Comparison of ENCODE assay signal across 31 cellular contexts in genomic region chr16:87374313-87374712, GRCh38. TPM values are rescaled to one million over a fixed set of nuclear protein-coding genes. Genes with fewer than 3 reads are reported as not detected.
"Had no signal": no experiment of that assay in that cellular context is flagged by ENCODE, and none has a peak within 500 bp of the region (broad histone marks: within the 10 kb centered on the region; RNA-seq: fewer than 3 reads in every experiment).

No MANE protein-coding gene starts in this region.

- H3K27ac ChIP-seq: ascending aorta, KMS-11, PC-9, SJCRH30, SK-N-MC had no signal

- H3K4me3 ChIP-seq: ascending aorta, PC-9, SJCRH30, SK-N-MC had no signal

- H3K27me3 Mint-ChIP-seq: activated CD4-positive, alpha-beta T cell treated with anti-CD3 and anti-CD28 coated beads, Interleukin-2, amount 10 ng/mL, durations not matched to agents 7 days and 5 days; activated naive CD4-positive, alpha-beta T cell treated with anti-CD3 and anti-CD28 coated beads, Interleukin-2, amount 50 U/mL, for 24 hours; activated naive CD8-positive, alpha-beta T cell treated with anti-CD3 and anti-CD28 coated beads, Interleukin-2, amount 10 ng/mL, durations not matched to agents 7 days and 5 days; activated T-cell treated with anti-CD3 and anti-CD28 coated beads, Interleukin-2, amount 50 U/mL, for 24 hours had no signal

- ATAC-seq: activated CD8-positive, alpha-beta T cell treated with anti-CD3 and anti-CD28 coated beads, Interleukin-2, amount 10 ng/mL, durations not matched to agents 7 days and 5 days had no signal

- H3K4me3 Mint-ChIP-seq: activated CD4-positive, alpha-beta T cell treated with anti-CD3 and anti-CD28 coated beads, Interleukin-2, amount 10 ng/mL, durations not matched to agents 7 days and 5 days; activated CD8-positive, alpha-beta T cell treated with anti-CD3 and anti-CD28 coated beads, Interleukin-2, amount 10 ng/mL, durations not matched to agents 7 days and 5 days; activated naive CD4-positive, alpha-beta T cell treated with anti-CD3 and anti-CD28 coated beads, Interleukin-2, amount 50 U/mL, for 24 hours; activated naive CD8-positive, alpha-beta T cell treated with anti-CD3 and anti-CD28 coated beads, Interleukin-2, amount 10 ng/mL, durations not matched to agents 7 days and 5 days; activated T-cell treated with anti-CD3 and anti-CD28 coated beads, Interleukin-2, amount 50 U/mL, for 24 hours; T-helper 1 cell treated with Interleukin-12 subunit alpha and Interleukin-12 subunit beta and Interleukin-4 antibody, amounts not matched to agents 30 μg/mL and 1 μg/mL, for 36 hours; T-helper 2 cell treated with Interferon-gamma antibody and Interleukin-4, amounts not matched to agents 5 μg/mL and 100 μg/mL, for 36 hours had no signal

- H3K9me3 Mint-ChIP-seq: activated CD4-positive, alpha-beta T cell treated with anti-CD3 and anti-CD28 coated beads, Interleukin-2, amount 10 ng/mL, durations not matched to agents 7 days and 5 days; activated naive CD4-positive, alpha-beta T cell treated with anti-CD3 and anti-CD28 coated beads, Interleukin-2, amount 50 U/mL, for 24 hours; activated naive CD8-positive, alpha-beta T cell treated with anti-CD3 and anti-CD28 coated beads, Interleukin-2, amount 10 ng/mL, durations not matched to agents 7 days and 5 days; activated T-cell treated with anti-CD3 and anti-CD28 coated beads, Interleukin-2, amount 50 U/mL, for 24 hours; activated T-helper 2 cell treated with anti-CD3 and anti-CD28 coated beads, Interferon-gamma antibody, Interleukin-2, Interleukin-4, amounts not matched to agents 10 μg/mL and 5 μg/mL and 100 μg/mL, durations not matched to agents 14 hours and 24 hours and 36 hours; T-helper 1 cell treated with Interleukin-12 subunit alpha and Interleukin-12 subunit beta and Interleukin-4 antibody, amounts not matched to agents 30 μg/mL and 1 μg/mL, for 36 hours; T-helper 2 cell treated with Interferon-gamma antibody and Interleukin-4, amounts not matched to agents 5 μg/mL and 100 μg/mL, for 36 hours had no signal

- H3K9me3 ChIP-seq: ascending aorta, SJCRH30 had no signal

- FAIRE-seq: TTC549 had no signal

- DNase-seq: activated CD4-positive, alpha-beta T cell treated with anti-CD3 and anti-CD28 coated beads, Interleukin-2, amount 10 ng/mL, durations not matched to agents 7 days and 5 days; activated CD4-positive, alpha-beta T cell treated with anti-CD3 and anti-CD28 coated beads, Interleukin-2, amount 50 U/mL, for 48 hours; activated CD8-positive, alpha-beta T cell treated with anti-CD3 and anti-CD28 coated beads, Interleukin-2, amount 10 ng/mL, durations not matched to agents 7 days and 5 days; activated gamma-delta T cell; activated naive CD4-positive, alpha-beta T cell treated with Interleukin-2 at 50 U/mL for 16 hours; activated naive CD8-positive, alpha-beta T cell treated with anti-CD3 and anti-CD28 coated beads, Interleukin-2, amount 10 ng/mL, durations not matched to agents 7 days and 5 days; activated T-cell treated with anti-CD3 and anti-CD28 coated beads, Interleukin-2, amount 50 U/mL, for 24 hours; amygdala; caudate nucleus; NCI-H1092 treated with DMSO at 0.1 percent for 48 hours; NCI-H1417; NCI-H146; NCI-H187; NCI-H2029 treated with DMSO at 0.1 percent for 48 hours; NCI-H2107; NCI-H2171; NCI-H510A; NCI-H526; NCI-H748 treated with DMSO at 0.1 percent for 48 hours; NK-92 treated with Interleukin-12 subunit alpha and Interleukin-12 subunit beta, amount 100 ng/mL, for 24 hours; PC-9; SHP77; SJCRH30 had no signal

- H3K27me3 ChIP-seq: ascending aorta, SJCRH30 had no signal

- H3K36me3 ChIP-seq: ascending aorta, SJCRH30 had no signal

- H3K27ac Mint-ChIP-seq: activated CD4-positive, alpha-beta T cell treated with anti-CD3 and anti-CD28 coated beads, Interleukin-2, amount 10 ng/mL, durations not matched to agents 7 days and 5 days; activated CD8-positive, alpha-beta T cell treated with anti-CD3 and anti-CD28 coated beads, Interleukin-2, amount 10 ng/mL, durations not matched to agents 7 days and 5 days; activated naive CD4-positive, alpha-beta T cell treated with anti-CD3 and anti-CD28 coated beads, Interleukin-2, amount 50 U/mL, for 24 hours; activated naive CD8-positive, alpha-beta T cell treated with anti-CD3 and anti-CD28 coated beads, Interleukin-2, amount 10 ng/mL, durations not matched to agents 7 days and 5 days; activated T-cell treated with anti-CD3 and anti-CD28 coated beads, Interleukin-2, amount 50 U/mL, for 24 hours; activated T-helper 2 cell treated with anti-CD3 and anti-CD28 coated beads, Interferon-gamma antibody, Interleukin-2, Interleukin-4, amounts not matched to agents 10 μg/mL and 5 μg/mL and 100 μg/mL, durations not matched to agents 14 hours and 24 hours and 36 hours; T-helper 1 cell treated with Interleukin-12 subunit alpha and Interleukin-12 subunit beta and Interleukin-4 antibody, amounts not matched to agents 30 μg/mL and 1 μg/mL, for 36 hours; T-helper 2 cell treated with Interferon-gamma antibody and Interleukin-4, amounts not matched to agents 5 μg/mL and 100 μg/mL, for 36 hours had no signal

RNA-seq across cellular contexts. Expression of gene C16orf95, which starts 57.1 kb away (rescaled TPM):
- total RNA-seq: ascending aorta had no signal
